Comparison of ENCODE assay signal across 7 cellular contexts in genomic region chr20:45338121-45339030, GRCh38. TPM values are rescaled to one million over a fixed set of nuclear protein-coding genes. Genes with fewer than 3 reads are reported as not detected.
A peak's percentile ranks its signal among the peaks of the same experiment; 100 is the strongest.
DNase-seq lines count a peak whose midpoint lies in the region; TF ChIP-seq lines count a peak whose summit lies in the region.
"Had no signal": no experiment of that assay in that cellular context is flagged by ENCODE, and none has a peak within 500 bp of the region (broad histone marks: within the 10 kb centered on the region; RNA-seq: fewer than 3 reads in every experiment).

No MANE protein-coding gene starts in this region.

- H3K4me1 Mint-ChIP-seq in Calu3 (ENCODE audit: low read depth, unreplicated experiment) (peaks cover 80% of the 10 kb centered on the region), chondrocyte (ENCODE audit: low read depth) (peaks cover 72% of the 10 kb centered on the region), nephron progenitor cell (peaks cover 80% of the 10 kb centered on the region)

- H3K27ac Mint-ChIP-seq in Calu3 (ENCODE audit: unreplicated experiment): peak overlapping the region; percentile 99
- H3K27ac Mint-ChIP-seq in chondrocyte (ENCODE audit: unreplicated experiment): peak overlapping the region; percentile 96
- peak overlapping the region; percentile 30 for H3K27ac Mint-ChIP-seq in nephron progenitor cell

- DNase-seq in Calu3: no peak
- DNase-seq in chondrocyte (ENCODE audit: low spot score): no peak
- no peak for DNase-seq in nephron progenitor cell
- no peak for DNase-seq in H4 (ENCODE audit: low spot score)
- no peak for DNase-seq in activated CD4-positive, CD25-positive, alpha-beta regulatory T cell treated with anti-CD3 and anti-CD28 coated beads, Interleukin-2, amount 50 U/mL, for 72 hours
- DNase-seq in SHP77 (lab: John Stamatoyannopoulos, UW): no peak

- H3K4me3 Mint-ChIP-seq in Calu3 (ENCODE audit: low read depth, unreplicated experiment): peak overlapping the region; percentile 95
- no peak overlapping the region for H3K4me3 Mint-ChIP-seq in chondrocyte (ENCODE audit: unreplicated experiment)
- no peak overlapping the region for H3K4me3 Mint-ChIP-seq in nephron progenitor cell

- H3K9me3 Mint-ChIP-seq in Calu3 (ENCODE audit: low read depth, unreplicated experiment) (no peaks in the 10 kb centered on the region), chondrocyte (ENCODE audit: low read depth) (no peaks in the 10 kb centered on the region), nephron progenitor cell (no peaks in the 10 kb centered on the region)

- CTCF ChIA-PET in Calu3 (lab: Charles Lee): interaction anchor here (0.5 to 6.0 kb wide), 9 partner anchors 7 to 433 kb away, joined by 3 to 57 read pairs (median 5); partner anchors contain the start of gene SYS1

- H3K36me3 Mint-ChIP-seq in Calu3 (ENCODE audit: insufficient read depth, unreplicated experiment): peaks cover 93% of the 10 kb centered on the region
- no peaks in the 10 kb centered on the region for H3K36me3 Mint-ChIP-seq in chondrocyte (ENCODE audit: low read depth)
- H3K36me3 Mint-ChIP-seq in nephron progenitor cell (ENCODE audit: low read depth): peaks cover 8% of the 10 kb centered on the region

- no TSS peak for BruUV-seq in Calu3 (replicated peaks; lab: Mats Ljungman, UMichigan)

- TF ChIP-seq CTCF in Calu3 (IDR thresholded peaks at IDR 0.05; ENCODE audit: unreplicated experiment): no peak
- TF ChIP-seq CTCF in chondrocyte (IDR thresholded peaks at IDR 0.05): no peak
- no peak for TF ChIP-seq CTCF in nephron progenitor cell (IDR thresholded peaks at IDR 0.05)

- intact Hi-C loops in Calu3 (cut with micrococcal nuclease; ENCODE audit: unreplicated experiment): no loop called here

- H3K27me3 Mint-ChIP-seq in Calu3 (ENCODE audit: unreplicated experiment): no peaks in the 10 kb centered on the region
- no peaks in the 10 kb centered on the region for H3K27me3 Mint-ChIP-seq in chondrocyte (ENCODE audit: low read depth)
- peaks cover 3% of the 10 kb centered on the region for H3K27me3 Mint-ChIP-seq in nephron progenitor cell (ENCODE audit: low read depth, poor library complexity)

RNA-seq across cellular contexts. Expression of gene SDC4, which starts 9.8 kb away (rescaled TPM):
- 238 and 256 TPM in 2 replicates for total RNA-seq in Calu3 (2022)
- 17.1 to 21.4 TPM (median 21.2 TPM) in 3 replicates for total RNA-seq in chondrocyte
- total RNA-seq in H4 (2014; rRNA removed; shearing (Covaris generic)): 88.3 and 88.4 TPM in 2 replicates

RNA-seq across cellular contexts. Expression of gene SYS1, which starts 24.6 kb away (rescaled TPM):
- 42.1 and 45.5 TPM in 2 replicates for total RNA-seq in Calu3 (2022)
- total RNA-seq in chondrocyte: 18.1 to 18.8 TPM (median 18.3 TPM) in 3 replicates
- total RNA-seq in H4 (2014; rRNA removed; shearing (Covaris generic)): 15.4 and 20.8 TPM in 2 replicates

RNA-seq across cellular contexts. Expression of gene MATN4, which starts 30.3 kb away (rescaled TPM):
- total RNA-seq in Calu3 (2022) (0.17 and 0.29 TPM in 2 replicates), chondrocyte (0.10 to 0.26 TPM in 2 of 3 replicates, not detected in the other)
- total RNA-seq in H4 (2014; rRNA removed; shearing (Covaris generic)): not detected in 2 replicates
- total RNA-seq: glomerular endothelial cell had no signal

RNA-seq across cellular contexts. Expression of gene RBPJL, which starts 31.7 kb away (rescaled TPM):
- total RNA-seq in Calu3 (2022) (not detected in 2 replicates), chondrocyte (not detected in 3 replicates)
- total RNA-seq in H4 (2014; rRNA removed; shearing (Covaris generic)): not detected in 2 replicates
- total RNA-seq: glomerular endothelial cell had no signal

RNA-seq across cellular contexts. Expression of gene TP53TG5, which starts 39.7 kb away (rescaled TPM):
- total RNA-seq in Calu3 (2022): 0.52 and 0.88 TPM in 2 replicates
- total RNA-seq in chondrocyte: not detected in 3 replicates
- not detected in 2 replicates for total RNA-seq in H4 (2014; rRNA removed; shearing (Covaris generic))
- total RNA-seq: glomerular endothelial cell had no signal

Comparison
In these comparisons a context has a peak if more than half of its experiments do, and no peak if none do; other contexts are left out.
1. H3K27ac Mint-ChIP-seq: peak in every context shown above with its lines; median percentile 99 in Calu3; 96 in chondrocyte; 30 in nephron progenitor cell.